ENCODE assay signal across 8 cellular contexts in the genomic region with DNA sequence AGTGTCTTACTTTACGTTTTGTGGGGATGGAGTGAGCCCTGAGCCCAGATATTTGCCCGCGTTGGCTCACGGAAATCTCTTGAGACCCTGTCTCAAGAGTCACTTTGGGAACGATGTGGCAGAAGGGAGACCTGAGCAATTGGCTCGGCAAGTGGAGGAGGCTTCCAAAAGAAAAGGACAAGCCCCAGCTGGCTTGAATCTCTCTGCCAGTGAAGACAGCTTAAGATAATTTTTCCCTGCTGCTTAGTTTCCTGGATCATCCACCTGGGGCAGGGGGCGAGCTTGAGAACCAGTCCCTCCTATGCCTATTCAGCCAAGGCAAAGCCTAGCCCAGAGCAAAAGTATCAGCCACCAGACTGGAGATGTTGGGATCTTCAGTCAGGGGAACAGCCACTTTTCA. TPM values are rescaled to one million over a fixed set of nuclear protein-coding genes. Genes with fewer than 3 reads are reported as not detected.
DNase-seq lines count a peak whose midpoint lies in the region; ATAC-seq and TF ChIP-seq lines count a peak whose summit lies in the region.

No MANE protein-coding gene starts in this region.

- no peak overlapping the region for H3K27ac ChIP-seq in neural progenitor cell

- peak overlapping the region; percentile 89 for H3K4me2 ChIP-seq in neural progenitor cell

- H3K9ac ChIP-seq in neural progenitor cell, result peak overlapping the region; percentile 45

- peaks cover 4% of the 10 kb centered on the region for H3K4me1 ChIP-seq in neural progenitor cell

- H3K9me3 ChIP-seq in neural progenitor cell (ENCODE audit: low read depth), result no peaks in the 10 kb centered on the region

- peaks cover 10% of the 10 kb centered on the region for H3F3A ChIP-seq in neural progenitor cell (ENCODE audit: low read depth)

- peaks cover 31% of the 10 kb centered on the region for H3K36me3 Mint-ChIP-seq in activated T-cell treated with anti-CD3 and anti-CD28 coated beads, Interleukin-2, amount 50 U/mL, for 24 hours (ENCODE audit: low read depth)
- H3K36me3 Mint-ChIP-seq in endothelial cell (ENCODE audit: low read depth, unreplicated experiment) (no peaks in the 10 kb centered on the region), neural progenitor cell (no peaks in the 10 kb centered on the region)

- H3K27ac Mint-ChIP-seq in activated T-cell treated with anti-CD3 and anti-CD28 coated beads, Interleukin-2, amount 50 U/mL, for 24 hours, result peak overlapping the region; percentile 96
- H3K27ac Mint-ChIP-seq in endothelial cell (ENCODE audit: unreplicated experiment) (peak overlapping the region; percentile 52), neural progenitor cell (peak overlapping the region; percentile 88)

- no peak for ATAC-seq in omental fat pad (ENCODE audit: low FRiP score)
- no peak for ATAC-seq in HG03039 (IDR thresholded peaks at IDR 0.05; ENCODE audit: unreplicated experiment)

- peak overlapping the region; percentile 83 for H3K4me3 ChIP-seq in neural progenitor cell

- no peaks in the 10 kb centered on the region for H3K36me3 ChIP-seq in neural progenitor cell

- intact Hi-C loops in posterior cingulate gyrus (cut with DNase I), result loop anchor here (5.0 kb wide), 1 partner anchor 135 kb away; a partner anchor contains a TSS

- no peaks in the 10 kb centered on the region for H4K20me1 ChIP-seq in neural progenitor cell (ENCODE audit: low read depth)

- peak overlapping the region; percentile 86 for H2AFZ ChIP-seq in neural progenitor cell (replicated peaks)

- peaks cover 36% of the 10 kb centered on the region for H3K4me1 Mint-ChIP-seq in activated T-cell treated with anti-CD3 and anti-CD28 coated beads, Interleukin-2, amount 50 U/mL, for 24 hours (ENCODE audit: low read depth)
- H3K4me1 Mint-ChIP-seq in endothelial cell (ENCODE audit: unreplicated experiment) (peaks cover 6% of the 10 kb centered on the region), neural progenitor cell (peaks cover 14% of the 10 kb centered on the region)

- no peak for TF ChIP-seq CTCF in endothelial cell (IDR thresholded peaks at IDR 0.05; ENCODE audit: unreplicated experiment)
- TF ChIP-seq CTCF in neural progenitor cell (IDR thresholded peaks at IDR 0.05), result no peak
- no peak for TF ChIP-seq CTCF in omental fat pad (IDR thresholded peaks at IDR 0.05)

- no peaks in the 10 kb centered on the region for H3K27me3 Mint-ChIP-seq in activated T-cell treated with anti-CD3 and anti-CD28 coated beads, Interleukin-2, amount 50 U/mL, for 24 hours
- H3K27me3 Mint-ChIP-seq in endothelial cell (ENCODE audit: unreplicated experiment), result no peaks in the 10 kb centered on the region
- H3K27me3 Mint-ChIP-seq in neural progenitor cell (ENCODE audit: insufficient read depth, low read depth), result peaks cover 2% of the 10 kb centered on the region

- no peak for DNase-seq in activated T-cell treated with anti-CD3 and anti-CD28 coated beads, Interleukin-2, amount 50 U/mL, for 24 hours
- DNase-seq in activated T-cell treated with anti-CD3 and anti-CD28 coated beads, Interleukin-2, amount 50 U/mL, for 1 hour, result no peak
- peak; percentile 9 for DNase-seq in RPMI8226
- peak; percentile 7 for DNase-seq in endothelial cell (ENCODE audit: low spot score)
- DNase-seq in neural progenitor cell (ENCODE audit: low spot score), result peak; percentile 28
- DNase-seq in omental fat pad (ENCODE audit: low spot score), result no peak
- DNase-seq in posterior cingulate gyrus, result no peak

- H3K79me2 ChIP-seq in neural progenitor cell (ENCODE audit: low read depth), result peaks cover 12% of the 10 kb centered on the region

- H3K4me3 Mint-ChIP-seq in activated T-cell treated with anti-CD3 and anti-CD28 coated beads, Interleukin-2, amount 50 U/mL, for 24 hours, result peak overlapping the region; percentile 91
- H3K4me3 Mint-ChIP-seq in endothelial cell (ENCODE audit: unreplicated experiment) (peak overlapping the region; percentile 94), neural progenitor cell (peak overlapping the region; percentile 92)

- H3K27me3 ChIP-seq in neural progenitor cell, result no peaks in the 10 kb centered on the region

- H3K9me3 Mint-ChIP-seq in activated T-cell treated with anti-CD3 and anti-CD28 coated beads, Interleukin-2, amount 50 U/mL, for 24 hours, result peaks cover 3% of the 10 kb centered on the region
- H3K9me3 Mint-ChIP-seq in endothelial cell (ENCODE audit: unreplicated experiment), result no peaks in the 10 kb centered on the region
- peaks cover 4% of the 10 kb centered on the region for H3K9me3 Mint-ChIP-seq in neural progenitor cell

RNA-seq across cellular contexts. Expression of a gene that starts 0.7 kb away (rescaled TPM):
- total RNA-seq in endothelial cell (ENCODE audit: unreplicated experiment), result 14.9 TPM
- 25.8 and 26.4 TPM in 2 replicates for total RNA-seq in neural progenitor cell (ENCODE audit: low replicate concordance)
- total RNA-seq in omental fat pad, result 10 to 100 TPM; 18.4 to 33.7 (median 31.1) TPM

Comparison
In these comparisons a context has a peak if more than half of its experiments do, and no peak if none do; other contexts are left out.
1. DNase-seq: peak in RPMI8226 (single experiment), endothelial cell (single experiment) and neural progenitor cell (single experiment); none in activated T-cell treated with anti-CD3 and anti-CD28 coated beads, Interleukin-2, amount 50 U/mL, for 24 hours (single experiment), activated T-cell treated with anti-CD3 and anti-CD28 coated beads, Interleukin-2, amount 50 U/mL, for 1 hour (single experiment), omental fat pad (single experiment) and posterior cingulate gyrus (0 of 10).
2. Peak in every context shown above with its lines, with median percentiles within 50 percentile points of each other: H3K27ac Mint-ChIP-seq and H3K4me3 Mint-ChIP-seq.